Comparison of ENCODE assay signal across 16 cellular contexts in genomic region chr9:22175972-22176545, GRCh38.
DNase-seq lines count a peak whose midpoint lies in the region; ATAC-seq and TF ChIP-seq lines count a peak whose summit lies in the region.
"Had no signal": no experiment of that assay in that cellular context is flagged by ENCODE, and none has a peak within 500 bp of the region (broad histone marks: within the 10 kb centered on the region; RNA-seq: fewer than 3 reads in every experiment).

No MANE protein-coding gene starts in this region.

- no peaks in the 10 kb centered on the region for H3K27me3 ChIP-seq in endodermal cell (ENCODE audit: control insufficient read depth, insufficient read depth, low read length, poor library complexity, severe bottlenecking)
- H3K27me3 ChIP-seq: heart right ventricle had no signal

- whole genome bisulfite sequencing in endodermal cell (ENCODE audit: insufficient coverage in 1 of 2, insufficient read length in 1 of 2), 2 experiments = 95 to 100% methylated on average over 1 to 2 of the region's 2 CpGs

- no peak overlapping the region for H3K4me3 ChIP-seq in endodermal cell (ENCODE audit: low read length)
- H3K4me3 ChIP-seq: heart right ventricle had no signal

- H3K9ac ChIP-seq in endodermal cell (ENCODE audit: extremely low read depth, low read length, poor library complexity, severe bottlenecking) = no peak overlapping the region

- peaks cover 12% of the 10 kb centered on the region for H3K4me1 Mint-ChIP-seq in activated T-cell treated with anti-CD3 and anti-CD28 coated beads, Interleukin-2, amount 50 U/mL, for 72 hours (ENCODE audit: low read depth)
- H3K4me1 Mint-ChIP-seq in activated naive CD8-positive, alpha-beta T cell treated with anti-CD3 and anti-CD28 coated beads, Interleukin-2, amount 50 U/mL, for 24 hours = peaks cover 17% of the 10 kb centered on the region
- H3K4me1 Mint-ChIP-seq in endodermal cell = peaks cover 6% of the 10 kb centered on the region
- H3K4me1 Mint-ChIP-seq: nephron progenitor cell had no signal

- peaks cover 6 to 9% of the 10 kb centered on the region in 2 donors for H3K36me3 Mint-ChIP-seq in activated T-cell treated with anti-CD3 and anti-CD28 coated beads, Interleukin-2, amount 50 U/mL, for 72 hours (ENCODE audit: insufficient read depth in 2 of 2)
- H3K36me3 Mint-ChIP-seq in activated naive CD8-positive, alpha-beta T cell treated with anti-CD3 and anti-CD28 coated beads, Interleukin-2, amount 50 U/mL, for 24 hours (ENCODE audit: low read depth) = peaks cover 7% of the 10 kb centered on the region
- peaks cover 2% of the 10 kb centered on the region for H3K36me3 Mint-ChIP-seq in endodermal cell (ENCODE audit: low read depth)
- H3K36me3 Mint-ChIP-seq: CD8-positive, alpha-beta memory T cell had no signal

- peak overlapping the region in 1 of 2 donors; percentile 19 for H3K4me3 Mint-ChIP-seq in activated T-cell treated with anti-CD3 and anti-CD28 coated beads, Interleukin-2, amount 50 U/mL, for 72 hours
- H3K4me3 Mint-ChIP-seq in activated naive CD8-positive, alpha-beta T cell treated with anti-CD3 and anti-CD28 coated beads, Interleukin-2, amount 50 U/mL, for 24 hours = no peak overlapping the region
- no peak overlapping the region for H3K4me3 Mint-ChIP-seq in endodermal cell
- H3K4me3 Mint-ChIP-seq: nephron progenitor cell had no signal

- no peak overlapping the region for H3K27ac ChIP-seq in endodermal cell (ENCODE audit: low read depth, low read length)
- H3K27ac ChIP-seq: heart right ventricle had no signal

- peaks cover 9% of the 10 kb centered on the region for H3K9me3 ChIP-seq in endodermal cell (ENCODE audit: control insufficient read depth, low read length)

- H3K27me3 Mint-ChIP-seq in activated T-cell treated with anti-CD3 and anti-CD28 coated beads, Interleukin-2, amount 50 U/mL, for 72 hours (ENCODE audit: low read depth) = peaks cover 28% of the 10 kb centered on the region
- peaks cover 12% of the 10 kb centered on the region for H3K27me3 Mint-ChIP-seq in activated naive CD8-positive, alpha-beta T cell treated with anti-CD3 and anti-CD28 coated beads, Interleukin-2, amount 50 U/mL, for 24 hours
- H3K27me3 Mint-ChIP-seq in endodermal cell (ENCODE audit: insufficient read depth) = peaks cover 26% of the 10 kb centered on the region

- H3K27ac Mint-ChIP-seq in activated T-cell treated with anti-CD3 and anti-CD28 coated beads, Interleukin-2, amount 50 U/mL, for 72 hours = peak overlapping the region; percentile 3
- H3K27ac Mint-ChIP-seq in activated naive CD8-positive, alpha-beta T cell treated with anti-CD3 and anti-CD28 coated beads, Interleukin-2, amount 50 U/mL, for 24 hours = no peak overlapping the region
- H3K27ac Mint-ChIP-seq in endodermal cell = no peak overlapping the region
- H3K27ac Mint-ChIP-seq: nephron progenitor cell had no signal

- TF ChIP-seq CTCF in endodermal cell (conservative IDR thresholded peaks at IDR 0.05) = no peak

- peaks cover 5 to 9% of the 10 kb centered on the region in 2 donors for H3K9me3 Mint-ChIP-seq in activated T-cell treated with anti-CD3 and anti-CD28 coated beads, Interleukin-2, amount 50 U/mL, for 72 hours
- peaks cover 4% of the 10 kb centered on the region for H3K9me3 Mint-ChIP-seq in activated naive CD8-positive, alpha-beta T cell treated with anti-CD3 and anti-CD28 coated beads, Interleukin-2, amount 50 U/mL, for 24 hours
- peaks cover 33% of the 10 kb centered on the region for H3K9me3 Mint-ChIP-seq in endodermal cell

- peak; percentile 85 to 92 for ATAC-seq in activated T-cell treated with anti-CD3 and anti-CD28 coated beads, Interleukin-2, amount 50 U/mL, for 72 hours (replicated peaks in 1 of 2)
- peak; percentile 81 for ATAC-seq in GM21576 (IDR thresholded peaks at IDR 0.05; ENCODE audit: unreplicated experiment)
- ATAC-seq in HG03469 (IDR thresholded peaks at IDR 0.05; ENCODE audit: unreplicated experiment) = peak; percentile 68
- ATAC-seq in activated naive CD8-positive, alpha-beta T cell treated with anti-CD3 and anti-CD28 coated beads, Interleukin-2, amount 50 U/mL, for 24 hours = peak; percentile 36
- ATAC-seq: heart right ventricle had no signal

- peak in 1 of 2 donors; percentile 6 for DNase-seq in activated T-cell treated with anti-CD3 and anti-CD28 coated beads, Interleukin-2, amount 50 U/mL, for 72 hours
- DNase-seq in activated T-cell treated with anti-CD3 and anti-CD28 coated beads for 4 hours (no peak), endodermal cell (no peak), HuH-7.5 (ENCODE audit: low spot score) (no peak), GM19238 (ENCODE audit: insufficient read length, low spot score) (no peak)
- no peak for DNase-seq in activated naive CD8-positive, alpha-beta T cell treated with anti-CD3 and anti-CD28 coated beads, Interleukin-2, amount 50 U/mL, for 24 hours
- DNase-seq: activated CD4-positive, alpha-beta T cell treated with anti-CD3 and anti-CD28 coated beads, Interleukin-2, amount 50 U/mL, for 4 hours; CD8-positive, alpha-beta memory T cell; heart right ventricle; NCI-H1694; NCI-H446; nephron progenitor cell; SIG-M5; T1000 had no signal

- peaks cover 1% of the 10 kb centered on the region for H3K4me1 ChIP-seq in endodermal cell (ENCODE audit: control insufficient read depth, insufficient read depth, low read length)

- no peaks in the 10 kb centered on the region for H3K36me3 ChIP-seq in endodermal cell (ENCODE audit: control insufficient read depth, insufficient read depth, low read length)
- H3K36me3 ChIP-seq: heart right ventricle had no signal

Comparison
In these comparisons a context has a peak if more than half of its experiments do, and no peak if none do; other contexts are left out.
1. ATAC-seq: peak in every context shown above with its lines; median percentile 88 in activated T-cell treated with anti-CD3 and anti-CD28 coated beads, Interleukin-2, amount 50 U/mL, for 72 hours; 81 in GM21576; 68 in HG03469; 36 in activated naive CD8-positive, alpha-beta T cell treated with anti-CD3 and anti-CD28 coated beads, Interleukin-2, amount 50 U/mL, for 24 hours.